ENCODE assay signal across 8 cellular contexts in the genomic region with DNA sequence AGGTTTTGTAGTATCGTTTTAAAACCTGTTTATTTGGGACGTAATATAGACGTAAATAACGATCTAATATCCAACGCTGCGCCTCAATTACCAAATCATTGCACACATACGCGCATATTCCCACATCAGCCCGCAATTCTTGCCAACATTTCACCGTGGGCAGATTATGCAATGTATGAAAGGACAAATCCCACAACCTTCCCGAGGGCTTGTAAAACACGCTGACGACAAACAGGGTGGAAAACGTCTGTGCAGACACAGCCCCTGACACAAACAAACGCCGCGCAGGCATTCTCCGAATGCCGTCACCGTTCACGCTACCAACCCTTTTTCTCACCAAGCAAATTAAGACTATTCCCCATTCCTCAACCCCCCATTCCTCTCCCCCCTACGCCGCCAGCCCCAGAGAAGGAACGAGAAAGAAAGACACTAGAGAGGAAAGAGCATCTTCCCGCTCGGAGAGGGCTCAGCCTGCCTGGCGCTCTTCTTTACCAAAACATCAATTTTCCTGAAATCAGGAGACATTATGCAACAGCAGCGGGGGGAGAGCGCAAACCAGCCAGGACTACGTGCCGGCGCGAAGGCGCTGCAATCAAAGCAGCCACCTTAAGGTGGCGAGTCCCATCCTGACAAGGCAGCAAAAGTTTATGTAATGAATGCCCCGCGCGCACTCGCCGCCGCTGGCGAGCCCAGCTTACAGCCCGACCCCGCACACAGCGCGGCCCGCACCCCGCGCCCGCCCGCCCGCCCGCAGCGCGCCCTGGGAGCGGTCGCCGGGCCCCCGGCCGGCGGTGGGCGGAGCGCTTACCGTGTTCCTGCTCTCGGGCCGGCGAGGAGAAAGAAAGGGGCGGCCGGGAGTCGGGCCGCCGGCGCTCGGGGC. TPM values are rescaled to one million over a fixed set of nuclear protein-coding genes. Genes with fewer than 3 reads are reported as not detected.
DNase-seq lines count a peak whose midpoint lies in the region; ATAC-seq and TF ChIP-seq lines count a peak whose summit lies in the region.

No MANE protein-coding gene starts in this region.

- ATAC-seq in HG02970 (IDR thresholded peaks at IDR 0.05; ENCODE audit: low FRiP score, unreplicated experiment): peak; percentile 36

- peak; percentile 22 for TF ChIP-seq CTCF in GM13977 (IDR thresholded peaks at IDR 0.05; ENCODE audit: extremely low read depth, insufficient read depth, missing control alignments)
- TF ChIP-seq CTCF in endothelial cell (IDR thresholded peaks at IDR 0.05; ENCODE audit: unreplicated experiment): no peak
- no peak for TF ChIP-seq CTCF in mesothelial cell of epicardium (IDR thresholded peaks at IDR 0.05; ENCODE audit: unreplicated experiment)

- in situ Hi-C loops in GM13977 (cut with MboI; ENCODE audit: low pct_unique_long_range_greater_than_20kb, low sequenced_read_pairs, unreplicated experiment): no loop called here

- H3K4me3 Mint-ChIP-seq in endothelial cell (ENCODE audit: unreplicated experiment) (peak overlapping the region; percentile 98), mesothelial cell of epicardium (peak overlapping the region; percentile 94)

- H3K9me3 Mint-ChIP-seq in endothelial cell (ENCODE audit: unreplicated experiment): no peaks in the 10 kb centered on the region
- H3K9me3 Mint-ChIP-seq in mesothelial cell of epicardium: no peaks in the 10 kb centered on the region

- H3K27ac Mint-ChIP-seq in endothelial cell (ENCODE audit: unreplicated experiment) (peak overlapping the region; percentile 85), mesothelial cell of epicardium (peak overlapping the region; percentile 99)

- peak; percentile 64 for DNase-seq in 8988T
- DNase-seq in GM13977 (ENCODE audit: low spot score): peak; percentile 72
- peak; percentile 37 for DNase-seq in NCI-H510A (lab: John Stamatoyannopoulos, UW)
- DNase-seq in activated T-cell treated with anti-CD3 and anti-CD28 coated beads for 1 hour (ENCODE audit: low read depth): peak; percentile 41
- DNase-seq in endothelial cell (ENCODE audit: low spot score): peak; percentile 59
- peak; percentile 28 to 72 for DNase-seq in mesothelial cell of epicardium (ENCODE audit: low spot score in 2 of 2, unreplicated experiment in 2 of 2)
- DNase-seq in stimulated activated naive CD4-positive, alpha-beta T cell treated with Interleukin-2 at 50 U/mL for 16 hours (lab: John Stamatoyannopoulos, UW): peak; percentile 49

- peaks cover 22% of the 10 kb centered on the region for H3K4me1 Mint-ChIP-seq in endothelial cell (ENCODE audit: unreplicated experiment)
- peaks cover 62% of the 10 kb centered on the region for H3K4me1 Mint-ChIP-seq in mesothelial cell of epicardium

- H3K36me3 Mint-ChIP-seq in endothelial cell (ENCODE audit: low read depth, unreplicated experiment) (peaks cover 9% of the 10 kb centered on the region), mesothelial cell of epicardium (no peaks in the 10 kb centered on the region)

- H3K27me3 Mint-ChIP-seq in endothelial cell (ENCODE audit: unreplicated experiment) (peaks cover 15% of the 10 kb centered on the region), mesothelial cell of epicardium (ENCODE audit: low read depth) (peaks cover 28% of the 10 kb centered on the region)

RNA-seq across cellular contexts. Expression of a gene that starts 0.6 kb away (rescaled TPM):
- total RNA-seq in endothelial cell (ENCODE audit: unreplicated experiment) (9.6 TPM), mesothelial cell of epicardium (25.8 to 28.1 TPM (median 26.3 TPM) in 3 replicates)

Comparison
In these comparisons a context has a peak if more than half of its experiments do, and no peak if none do; other contexts are left out.
1. Peak in every context shown above with its lines: DNase-seq and ATAC-seq.